Comparison of ENCODE assay signal across 9 cellular contexts in the genomic region with DNA sequence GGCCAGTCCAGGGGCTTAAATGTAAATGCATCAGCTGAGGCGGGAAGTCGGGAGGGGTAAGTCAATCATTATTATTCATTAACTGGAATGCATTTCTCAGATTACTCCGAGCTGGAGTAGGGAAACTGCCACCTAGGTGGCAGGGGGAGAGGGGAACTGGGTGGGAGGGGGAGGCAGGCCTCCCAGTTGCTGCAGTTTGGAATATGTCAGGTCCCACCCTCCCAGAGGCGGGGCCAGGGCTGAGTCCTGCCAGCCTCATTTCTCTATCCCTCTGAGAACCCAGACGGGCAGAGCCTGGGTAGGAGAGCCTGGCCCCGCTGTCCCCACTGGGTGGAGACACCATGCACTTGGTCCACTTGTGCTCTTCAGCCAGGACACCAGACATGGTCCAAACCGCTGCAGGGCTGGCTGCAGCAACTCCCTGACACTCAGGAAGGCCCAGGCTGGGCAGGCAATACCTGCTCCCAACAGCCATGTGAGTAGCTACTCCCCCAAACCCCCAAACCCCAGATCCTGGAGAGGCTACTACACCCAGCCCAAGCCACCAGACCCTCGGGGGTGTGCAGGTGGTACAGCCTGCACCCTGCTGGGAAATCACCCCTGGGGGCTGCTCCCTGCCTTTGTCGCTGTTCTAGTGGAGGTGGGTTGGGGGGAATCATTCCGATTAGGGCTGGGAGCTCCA. TPM values are rescaled to one million over a fixed set of nuclear protein-coding genes. Genes with fewer than 3 reads are reported as not detected.
DNase-seq lines count a peak whose midpoint lies in the region; ATAC-seq and TF ChIP-seq lines count a peak whose summit lies in the region.
"Had no signal": no experiment of that assay in that cellular context is flagged by ENCODE, and none has a peak within 500 bp of the region (broad histone marks: within the 10 kb centered on the region; RNA-seq: fewer than 3 reads in every experiment).

A gene with protein sequence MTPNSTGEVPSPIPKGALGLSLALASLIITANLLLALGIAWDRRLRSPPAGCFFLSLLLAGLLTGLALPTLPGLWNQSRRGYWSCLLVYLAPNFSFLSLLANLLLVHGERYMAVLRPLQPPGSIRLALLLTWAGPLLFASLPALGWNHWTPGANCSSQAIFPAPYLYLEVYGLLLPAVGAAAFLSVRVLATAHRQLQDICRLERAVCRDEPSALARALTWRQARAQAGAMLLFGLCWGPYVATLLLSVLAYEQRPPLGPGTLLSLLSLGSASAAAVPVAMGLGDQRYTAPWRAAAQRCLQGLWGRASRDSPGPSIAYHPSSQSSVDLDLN (plus strand): TSS at position 274 of the 682 bp plus-strand sequence. CDS start 1,710 bp downstream, outside the sequence.

- CTCF ChIA-PET in MCF 10A (lab: Yijun Ruan, JAX) = interaction anchor here (0.5 to 1.8 kb wide), 4 partner anchors 10 to 144 kb away, joined by 3 to 4 read pairs (median 3); no protein-coding TSS in a partner anchor

- TF ChIP-seq POLR2A in NB4 (IDR thresholded peaks at IDR 0.05; ENCODE audit: extremely low read depth, insufficient read length) = no peak

- H3K9me3 ChIP-seq in endodermal cell (ENCODE audit: control insufficient read depth, low read length) = no peaks in the 10 kb centered on the region

- no peaks in the 10 kb centered on the region for H3K4me1 ChIP-seq in endodermal cell (ENCODE audit: control insufficient read depth, insufficient read depth, low read length)

- no peaks in the 10 kb centered on the region for H3K27me3 ChIP-seq in endodermal cell (ENCODE audit: control insufficient read depth, insufficient read depth, low read length, poor library complexity, severe bottlenecking)

- BruUV-seq in MCF 10A (replicated peaks; lab: Mats Ljungman, UMichigan) = no TSS peak

- H3K9me3 Mint-ChIP-seq in endodermal cell (no peaks in the 10 kb centered on the region), MCF 10A (ENCODE audit: unreplicated experiment) (no peaks in the 10 kb centered on the region)
- H3K9me3 Mint-ChIP-seq in natural killer cell treated with Interleukin-12 subunit alpha and Interleukin-12 subunit beta and Interleukin-15 and Interleukin-18, amount 100 ng/mL, for 72 hours = no peaks in the 10 kb centered on the region

- 54 to 64% methylated on average over 7 to 10 of the region's 10 CpGs for WGBS in endodermal cell (ENCODE audit: insufficient coverage in 1 of 2, insufficient read length in 1 of 2), 2 experiments

- no peak for ATAC-seq in natural killer cell treated with Interleukin-12 subunit alpha and Interleukin-12 subunit beta and Interleukin-15 and Interleukin-18, amount 100 ng/mL, for 72 hours
- ATAC-seq in HG02938 (IDR thresholded peaks at IDR 0.05; ENCODE audit: unreplicated experiment) (no peak), HG03139 (IDR thresholded peaks at IDR 0.05; ENCODE audit: unreplicated experiment) (no peak)

- H3K9ac ChIP-seq in endodermal cell (ENCODE audit: extremely low read depth, low read length, poor library complexity, severe bottlenecking) = no peak within 1 kb of the TSS

- DNase-seq in Ammon's horn (ENCODE audit: low spot score) (peak; percentile 3), NB4 (ENCODE audit: low read depth) (peak; percentile 40), endodermal cell (peak; percentile 88), NCI-H187 (lab: John Stamatoyannopoulos, UW) (no peak), MCF 10A (ENCODE audit: unreplicated experiment) (no peak)
- no peak for DNase-seq in natural killer cell treated with Interleukin-12 subunit alpha and Interleukin-12 subunit beta and Interleukin-15 and Interleukin-18, amount 100 ng/mL, for 72 hours (ENCODE audit: low spot score)
- DNase-seq: activated T-cell treated with anti-CD3 and anti-CD28 coated beads, Interleukin-2, amount 50 U/mL, for 1 hour had no signal

- H3K4me3 Mint-ChIP-seq in endodermal cell = no peak within 1 kb of the TSS
- no peak within 1 kb of the TSS for H3K4me3 Mint-ChIP-seq in natural killer cell treated with Interleukin-12 subunit alpha and Interleukin-12 subunit beta and Interleukin-15 and Interleukin-18, amount 100 ng/mL, for 72 hours
- no peak within 1 kb of the TSS for H3K4me3 Mint-ChIP-seq in MCF 10A (ENCODE audit: unreplicated experiment)

- H3K4me1 Mint-ChIP-seq in endodermal cell (peaks cover 14% of the 10 kb centered on the region), MCF 10A (ENCODE audit: insufficient read depth, unreplicated experiment) (no peaks in the 10 kb centered on the region)
- peaks cover 29 to 33% of the 10 kb centered on the region in 2 donors for H3K4me1 Mint-ChIP-seq in natural killer cell treated with Interleukin-12 subunit alpha and Interleukin-12 subunit beta and Interleukin-15 and Interleukin-18, amount 100 ng/mL, for 72 hours (ENCODE audit: low read depth in 2 of 2)

- H3K27ac Mint-ChIP-seq in endodermal cell = peak within 1 kb of the TSS; percentile 87
- peak within 1 kb of the TSS; percentile 39 to 73 for H3K27ac Mint-ChIP-seq in natural killer cell treated with Interleukin-12 subunit alpha and Interleukin-12 subunit beta and Interleukin-15 and Interleukin-18, amount 100 ng/mL, for 72 hours
- H3K27ac Mint-ChIP-seq in MCF 10A (ENCODE audit: low read depth, unreplicated experiment) = no peak within 1 kb of the TSS

- intact Hi-C loops in MCF 10A (cut with micrococcal nuclease) = no loop called here

- H3K4me3 ChIP-seq in NB4 (ENCODE audit: low read depth, low read length) = no peak within 1 kb of the TSS
- H3K4me3 ChIP-seq in endodermal cell (ENCODE audit: low read length) = no peak within 1 kb of the TSS

- POLR2A ChIA-PET in MCF 10A (lab: Yijun Ruan, JAX) = interaction anchor here (1.2 to 1.3 kb wide), 2 partner anchors 8 to 9 kb away, joined by 5 to 6 read pairs; a partner anchor contains a TSS

- H3K27ac ChIP-seq in endodermal cell (ENCODE audit: low read depth, low read length) = peak within 1 kb of the TSS; percentile 22

- H3K36me3 ChIP-seq in endodermal cell (ENCODE audit: control insufficient read depth, insufficient read depth, low read length) = peaks cover 20% of the 10 kb centered on the region

- TF ChIP-seq CTCF in NB4 (IDR thresholded peaks at IDR 0.05; ENCODE audit: low read depth, low read length) = no peak
- TF ChIP-seq CTCF in endodermal cell (conservative IDR thresholded peaks at IDR 0.05) = no peak
- TF ChIP-seq CTCF in MCF 10A (IDR thresholded peaks at IDR 0.05; ENCODE audit: unreplicated experiment) = no peak

- H3K36me3 Mint-ChIP-seq in endodermal cell (ENCODE audit: low read depth) = peaks cover 20% of the 10 kb centered on the region
- no peaks in the 10 kb centered on the region for H3K36me3 Mint-ChIP-seq in natural killer cell treated with Interleukin-12 subunit alpha and Interleukin-12 subunit beta and Interleukin-15 and Interleukin-18, amount 100 ng/mL, for 72 hours
- peaks cover 37% of the 10 kb centered on the region for H3K36me3 Mint-ChIP-seq in MCF 10A (ENCODE audit: insufficient read depth, unreplicated experiment)

- no peaks in the 10 kb centered on the region for H3K27me3 Mint-ChIP-seq in endodermal cell (ENCODE audit: insufficient read depth)
- H3K27me3 Mint-ChIP-seq in natural killer cell treated with Interleukin-12 subunit alpha and Interleukin-12 subunit beta and Interleukin-15 and Interleukin-18, amount 100 ng/mL, for 72 hours = no peaks in the 10 kb centered on the region
- no peaks in the 10 kb centered on the region for H3K27me3 Mint-ChIP-seq in MCF 10A (ENCODE audit: insufficient read depth, unreplicated experiment)

RNA-seq across cellular contexts. Expression of the gene that starts here (rescaled TPM):
- total RNA-seq in endodermal cell = under 1 TPM; 0.18 TPM
- 1.9 TPM for polyA plus RNA-seq in endodermal cell (2013, experiment 1 of 2)
- 1.2 TPM for polyA plus RNA-seq in endodermal cell (2013, experiment 2 of 2)
- total RNA-seq in natural killer cell treated with Interleukin-12 subunit alpha and Interleukin-12 subunit beta and Interleukin-15 and Interleukin-18, amount 100 ng/mL, for 72 hours = 1 to 10 TPM; 2.6 to 3.0 TPM
- total RNA-seq in MCF 10A (2022) = 0.16 TPM in 1 of 2 replicates, not detected in the other

Comparison
In these comparisons a context has a peak if more than half of its experiments do, and no peak if none do; other contexts are left out.
1. DNase-seq: peak in Ammon's horn (single experiment), NB4 (single experiment) and endodermal cell (single experiment); none in natural killer cell treated with Interleukin-12 subunit alpha and Interleukin-12 subunit beta and Interleukin-15 and Interleukin-18, amount 100 ng/mL, for 72 hours (single experiment), NCI-H187 (0 of 2) and MCF 10A (single experiment).